In the genomic region with DNA sequence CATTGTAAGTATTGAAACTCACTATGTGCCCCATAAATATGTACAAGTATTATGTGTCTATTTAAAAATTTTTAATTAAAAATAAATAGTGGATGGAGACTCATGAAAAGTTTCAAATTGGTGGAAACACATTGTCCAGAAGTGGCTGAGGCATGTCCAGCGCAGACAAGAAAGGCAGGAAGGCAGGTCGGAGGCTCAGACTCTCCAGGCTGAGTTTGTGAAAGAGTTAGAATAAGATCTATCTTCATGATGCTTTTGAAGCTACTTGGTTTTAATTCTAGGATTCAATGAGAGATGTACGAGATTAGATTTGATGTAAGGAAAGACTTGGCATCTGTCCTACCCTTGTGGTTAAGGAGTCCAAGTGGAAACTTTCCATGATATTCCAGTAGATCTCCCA, we compare ENCODE assay signal across 10 cellular contexts. TPM values are rescaled to one million over a fixed set of nuclear protein-coding genes. Genes with fewer than 3 reads are reported as not detected.
"Had no signal": no experiment of that assay in that cellular context is flagged by ENCODE, and none has a peak within 500 bp of the region (broad histone marks: within the 10 kb centered on the region; RNA-seq: fewer than 3 reads in every experiment).

No MANE protein-coding gene starts in this region.

- H3K27ac ChIP-seq: GM23248, HL-60 had no signal

- H3K27ac Mint-ChIP-seq: HFFc6, IgD-negative memory B cell had no signal

- H3K9me3 Mint-ChIP-seq: HFFc6 had no signal

- H3K4me3 Mint-ChIP-seq: HFFc6, IgD-negative memory B cell had no signal

- H3K36me3 ChIP-seq: HAP-1 had no signal

- H3K9me3 ChIP-seq: HAP-1 had no signal

- H3K4me3 ChIP-seq: GM23248, HAP-1 had no signal

- DNase-seq: GM23248, GOT3, H7, HFFc6 had no signal

RNA-seq across cellular contexts. Expression of gene PNMA6F, which starts 19.8 kb away (rescaled TPM):
- total RNA-seq: GM23248, H4, H7, HepG2, HFFc6, HT1080 had no signal
- polyA plus RNA-seq: GM23248, HepG2, IgD-negative memory B cell had no signal
